15 cellular contexts compared by ENCODE assay signal in the genomic region with DNA sequence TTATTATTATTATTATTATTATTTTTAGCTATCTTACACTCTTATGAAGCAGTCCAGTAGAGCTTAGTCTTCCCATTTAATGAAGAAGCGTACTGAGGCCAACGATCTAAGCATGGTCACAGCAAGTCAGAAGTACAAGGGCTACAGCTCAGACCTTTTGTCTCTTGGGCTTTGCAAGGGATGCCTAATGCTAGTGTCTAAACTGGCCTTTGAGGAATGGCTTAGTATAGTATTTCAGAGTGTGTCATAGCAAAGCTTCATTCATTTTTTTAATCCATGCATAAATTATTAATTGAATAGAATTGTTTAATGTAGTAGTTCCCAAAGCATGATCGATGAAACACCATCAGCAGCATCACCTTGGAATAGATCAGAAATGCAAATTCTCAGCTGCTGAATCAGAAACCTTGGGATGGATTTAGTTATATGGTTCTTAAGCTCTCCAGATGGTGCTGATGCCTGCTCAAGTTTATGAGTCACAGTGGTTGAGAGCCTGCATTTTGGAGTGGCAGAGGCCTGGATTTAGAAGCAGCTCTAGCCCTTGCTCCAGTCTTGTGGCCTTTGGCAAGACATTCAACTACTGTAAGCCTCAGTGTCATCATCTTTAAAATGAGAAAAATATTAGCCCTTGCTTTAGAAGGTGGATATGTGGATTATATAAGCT. TPM values are rescaled to one million over a fixed set of nuclear protein-coding genes. Genes with fewer than 3 reads are reported as not detected.
DNase-seq lines count a peak whose midpoint lies in the region; ATAC-seq and TF ChIP-seq lines count a peak whose summit lies in the region.
"Had no signal": no experiment of that assay in that cellular context is flagged by ENCODE, and none has a peak within 500 bp of the region (broad histone marks: within the 10 kb centered on the region; RNA-seq: fewer than 3 reads in every experiment).

No MANE protein-coding gene starts in this region.

- ATAC-seq in HG02763 (IDR thresholded peaks at IDR 0.05; ENCODE audit: unreplicated experiment) (no peak), GM18520 (IDR thresholded peaks at IDR 0.05; ENCODE audit: unreplicated experiment) (no peak)
- ATAC-seq: left lobe of liver had no signal

- no peak overlapping the region for H2AFZ ChIP-seq in osteoblast (ENCODE audit: low read length)

- H3K36me3 ChIP-seq in osteoblast (ENCODE audit: insufficient read depth, low read length), result no peaks in the 10 kb centered on the region

- DNase-seq in ELF-1 (ENCODE audit: low read depth, low spot score) (peak; percentile 6), NCI-H524 (lab: John Stamatoyannopoulos, UW) (peak; percentile 73 to 90), choroid plexus epithelial cell (ENCODE audit: low read depth) (peak; percentile 69), osteoblast (ENCODE audit: insufficient read length, low spot score, missing footprints) (peak; percentile 75)
- no peak for DNase-seq in stimulated activated CD4-positive, alpha-beta T cell treated with anti-CD3 and anti-CD28 coated beads, Interleukin-2, amount 100 ng/mL, for 48 hours
- DNase-seq in NK-92 treated with Interleukin-12 subunit alpha and Interleukin-12 subunit beta, amount 100 ng/mL, for 24 hours (lab: John Stamatoyannopoulos, UW), result no peak
- DNase-seq: activated B cell treated with CpG ODN at 0.5 μM for 24 hours, dorsolateral prefrontal cortex, testis had no signal

- peaks cover 3% of the 10 kb centered on the region for H3K27me3 ChIP-seq in osteoblast (ENCODE audit: insufficient read depth, low read length)
- H3K27me3 ChIP-seq: testis had no signal

- H3K9me3 ChIP-seq in osteoblast (ENCODE audit: low read depth, low read length), result no peaks in the 10 kb centered on the region
- H3K9me3 ChIP-seq: testis had no signal

- no peaks in the 10 kb centered on the region for H4K20me1 ChIP-seq in osteoblast (ENCODE audit: insufficient read depth, low read length)

- no peaks in the 10 kb centered on the region for H3K79me2 ChIP-seq in osteoblast (ENCODE audit: insufficient read depth, low read length)

- TF ChIP-seq CTCF in choroid plexus epithelial cell (conservative IDR thresholded peaks at IDR 0.05; ENCODE audit: low read depth, low read length) (no peak), osteoblast (IDR thresholded peaks at IDR 0.05; ENCODE audit: extremely low read depth, low read depth, low read length) (no peak)

- no peak overlapping the region for H3K4me2 ChIP-seq in osteoblast (ENCODE audit: insufficient read depth, low read length)

- no peaks in the 10 kb centered on the region for H3K4me1 ChIP-seq in osteoblast (ENCODE audit: insufficient read depth, low read length)
- H3K4me1 ChIP-seq: testis had no signal

- no peak overlapping the region for H3K4me3 ChIP-seq in choroid plexus epithelial cell (ENCODE audit: low read depth, low read length)
- no peak overlapping the region for H3K4me3 ChIP-seq in osteoblast (ENCODE audit: insufficient read depth, low read length)
- H3K4me3 ChIP-seq: dorsolateral prefrontal cortex, testis had no signal

- H3K27ac ChIP-seq in osteoblast (ENCODE audit: low read depth, low read length), result no peak overlapping the region
- H3K27ac ChIP-seq: dorsolateral prefrontal cortex, testis had no signal

RNA-seq across cellular contexts. Expression of gene IL12B, which starts 6.1 kb away (rescaled TPM):
- total RNA-seq in osteoblast, result not detected in 2 replicates
- total RNA-seq: dorsolateral prefrontal cortex, glomerular endothelial cell, left lobe of liver, SK-MEL-5, skeletal muscle tissue, testis had no signal

Comparison
In these comparisons a context has a peak if more than half of its experiments do, and no peak if none do; other contexts are left out.
1. DNase-seq: peak in ELF-1 (single experiment), NCI-H524 (2 of 2), choroid plexus epithelial cell (single experiment) and osteoblast (single experiment); none in stimulated activated CD4-positive, alpha-beta T cell treated with anti-CD3 and anti-CD28 coated beads, Interleukin-2, amount 100 ng/mL, for 48 hours (0 of 2) and NK-92 treated with Interleukin-12 subunit alpha and Interleukin-12 subunit beta, amount 100 ng/mL, for 24 hours (single experiment).